ENCODE assay signal across 8 cellular contexts in the genomic region with DNA sequence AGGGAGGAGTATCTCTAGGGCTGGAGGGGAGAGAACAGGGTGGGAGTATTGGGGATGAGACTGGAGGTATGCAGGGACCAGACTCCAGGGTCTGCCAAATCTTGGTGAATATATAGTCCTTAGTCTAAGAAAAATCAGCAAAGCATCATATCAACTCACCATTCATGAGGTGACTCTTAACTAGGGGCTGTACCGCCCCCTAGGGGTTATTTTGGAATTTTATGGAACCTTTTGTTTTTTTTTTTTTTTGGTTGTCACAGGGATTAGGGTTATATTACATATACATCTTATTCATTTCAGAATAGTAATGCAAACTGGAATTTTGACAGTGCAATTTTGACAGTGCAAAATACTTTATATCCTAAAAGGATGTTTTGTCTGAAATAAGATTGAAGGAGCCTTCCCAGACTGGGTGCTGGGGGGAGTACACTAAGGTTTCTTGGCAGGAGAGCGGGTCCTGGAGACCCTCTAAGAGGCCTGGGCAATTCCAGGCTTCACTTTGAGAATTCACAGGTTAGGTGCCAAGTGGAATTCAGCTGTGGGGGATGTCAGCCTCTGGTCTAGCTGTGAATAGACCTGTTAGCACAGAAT. TPM values are rescaled to one million over a fixed set of nuclear protein-coding genes. Genes with fewer than 3 reads are reported as not detected.
DNase-seq lines count a peak whose midpoint lies in the region; ATAC-seq and TF ChIP-seq lines count a peak whose summit lies in the region.

No MANE protein-coding gene starts in this region.

- peaks cover 41% of the 10 kb centered on the region for H3K4me1 ChIP-seq in left ventricle myocardium inferior

- H3K9me3 ChIP-seq in left ventricle myocardium inferior (replicated peaks), result no peaks in the 10 kb centered on the region

- no peak overlapping the region for H3K4me3 ChIP-seq in left ventricle myocardium inferior

- no peaks in the 10 kb centered on the region for H3K27me3 ChIP-seq in left ventricle myocardium inferior (ENCODE audit: low read depth)

- no peaks in the 10 kb centered on the region for H3K27me3 Mint-ChIP-seq in activated T-cell treated with anti-CD3 and anti-CD28 coated beads, Interleukin-2, amount 50 U/mL, for 24 hours

- no peak for DNase-seq in left ventricle myocardium inferior
- DNase-seq in Right ventricle myocardium superior, result no peak
- DNase-seq in LoVo (ENCODE audit: low spot score), result peak; percentile 27
- DNase-seq in activated T-cell treated with anti-CD3 and anti-CD28 coated beads, Interleukin-2, amount 50 U/mL, for 24 hours, result no peak
- peak; percentile 40 for DNase-seq in germinal center (ENCODE audit: low spot score)
- peak; percentile 15 for DNase-seq in stimulated activated naive CD4-positive, alpha-beta T cell treated with Interleukin-2 at 50 U/mL for 16 hours (lab: John Stamatoyannopoulos, UW)

- H3K36me3 Mint-ChIP-seq in activated T-cell treated with anti-CD3 and anti-CD28 coated beads, Interleukin-2, amount 50 U/mL, for 24 hours (ENCODE audit: low read depth), result peaks cover 13% of the 10 kb centered on the region

- H3K27ac Mint-ChIP-seq in activated T-cell treated with anti-CD3 and anti-CD28 coated beads, Interleukin-2, amount 50 U/mL, for 24 hours, result peak overlapping the region; percentile 74

- TF ChIP-seq CTCF in left ventricle myocardium inferior (IDR thresholded peaks at IDR 0.05; ENCODE audit: borderline replicate concordance), result peak; percentile 64

- intact Hi-C loops in left ventricle myocardium inferior (cut with micrococcal nuclease) (loop anchor here (10.0 kb wide), 1 partner anchor 104 kb away; no protein-coding TSS in a partner anchor), Right ventricle myocardium superior (cut with DNase I) (no loop called here)

- ATAC-seq in Right ventricle myocardium superior (ENCODE audit: poor library complexity) (no peak), GM18868 (IDR thresholded peaks at IDR 0.05; ENCODE audit: unreplicated experiment) (no peak), HG03460 (IDR thresholded peaks at IDR 0.05; ENCODE audit: unreplicated experiment) (no peak)

- peak overlapping the region; percentile 63 for H3K27ac ChIP-seq in left ventricle myocardium inferior (replicated peaks)

- peaks cover 76% of the 10 kb centered on the region for H3K4me1 Mint-ChIP-seq in activated T-cell treated with anti-CD3 and anti-CD28 coated beads, Interleukin-2, amount 50 U/mL, for 24 hours (ENCODE audit: low read depth)

- no peak overlapping the region for H3K4me3 Mint-ChIP-seq in activated T-cell treated with anti-CD3 and anti-CD28 coated beads, Interleukin-2, amount 50 U/mL, for 24 hours

- no peaks in the 10 kb centered on the region for H3K36me3 ChIP-seq in left ventricle myocardium inferior

- no peaks in the 10 kb centered on the region for H3K9me3 Mint-ChIP-seq in activated T-cell treated with anti-CD3 and anti-CD28 coated beads, Interleukin-2, amount 50 U/mL, for 24 hours

RNA-seq across cellular contexts. Expression of a gene that starts 7.5 kb away (rescaled TPM):
- total RNA-seq in left ventricle myocardium inferior, result 2.9 TPM
- total RNA-seq in Right ventricle myocardium superior, result 2.7 TPM

Comparison
In these comparisons a context has a peak if more than half of its experiments do, and no peak if none do; other contexts are left out.
1. DNase-seq: peak in LoVo (single experiment), germinal center (single experiment) and stimulated activated naive CD4-positive, alpha-beta T cell treated with Interleukin-2 at 50 U/mL for 16 hours (single experiment); none in left ventricle myocardium inferior (single experiment), Right ventricle myocardium superior (single experiment) and activated T-cell treated with anti-CD3 and anti-CD28 coated beads, Interleukin-2, amount 50 U/mL, for 24 hours (single experiment).